30 cellular contexts compared by ENCODE assay signal in the genomic region with DNA sequence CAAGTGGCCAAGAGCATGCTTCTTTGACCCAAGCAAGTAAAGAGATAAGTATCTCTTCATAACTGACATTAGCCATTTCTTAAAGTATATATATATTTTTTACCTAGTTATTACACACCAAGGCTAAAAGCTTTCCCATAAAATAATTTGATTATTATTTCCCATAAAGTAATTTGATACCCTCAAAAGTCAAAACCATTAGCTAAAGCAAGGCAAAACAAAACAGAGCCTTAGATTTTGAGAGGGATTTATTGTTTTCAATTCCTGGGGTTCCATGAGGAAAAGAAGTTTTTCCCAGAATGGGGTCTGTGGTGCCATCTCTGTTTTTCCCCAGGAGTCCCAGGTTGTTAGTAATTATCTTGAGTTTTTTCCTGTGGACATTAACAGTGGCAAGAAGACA.
"Had no signal": no experiment of that assay in that cellular context is flagged by ENCODE, and none has a peak within 500 bp of the region (broad histone marks: within the 10 kb centered on the region; RNA-seq: fewer than 3 reads in every experiment).

No MANE protein-coding gene starts in this region.

- H3K36me3 ChIP-seq: adrenal gland, ascending aorta, brain microvascular endothelial cell, breast epithelium, cardiac muscle cell had no signal

- DNase-seq: activated effector memory CD4-positive, alpha-beta T cell treated with anti-CD3 and anti-CD28 coated beads, Interleukin-2, amount 50 U/mL, for 16 hours; activated effector memory CD4-positive, alpha-beta T cell treated with Interleukin-2 at 50 U/mL for 16 hours; activated gamma-delta T cell; activated gamma-delta T cell treated with Interleukin-2 at 50 U/mL for 16 hours; activated naive CD4-positive, alpha-beta T cell; activated naive CD4-positive, alpha-beta T cell treated with anti-CD3 and anti-CD28 coated beads for 36 hours; activated naive CD4-positive, alpha-beta T cell treated with anti-CD3 and anti-CD28 coated beads, Interleukin-2, amount 10 ng/mL, durations not matched to agents 7 days and 5 days; activated naive CD4-positive, alpha-beta T cell treated with anti-CD3 and anti-CD28 coated beads, Interleukin-2, amount 50 U/mL, for 16 hours; activated naive CD4-positive, alpha-beta T cell treated with Interleukin-2 at 50 U/mL for 16 hours; activated naive CD8-positive, alpha-beta T cell treated with anti-CD3 and anti-CD28 coated beads for 36 hours; activated naive CD8-positive, alpha-beta T cell treated with anti-CD3 and anti-CD28 coated beads, Interleukin-2, amount 10 ng/mL, durations not matched to agents 7 days and 5 days; activated naive CD8-positive, alpha-beta T cell treated with anti-CD3 and anti-CD28 coated beads, Interleukin-2, amount 50 U/mL, for 24 hours; activated T-cell treated with anti-CD3 and anti-CD28 coated beads, Interleukin-2, amount 50 U/mL, for 4 hours; activated T-cell treated with anti-CD3 and anti-CD28 coated beads, Interleukin-2, amount 50 U/mL, for 48 hours; activated T-cell treated with anti-CD3 and anti-CD28 coated beads, Interleukin-2, amount 50 U/mL, for 72 hours; adrenal gland; amniotic stem cell; amygdala; anterior cingulate cortex; aorta; body of pancreas; brain microvascular endothelial cell; caudate nucleus; central memory CD4-positive, alpha-beta T cell; cerebellar nuclear complex had no signal

- H3K4me3 ChIP-seq: adrenal gland, ascending aorta, body of pancreas, breast epithelium, cardiac muscle cell had no signal

- ATAC-seq: activated naive CD4-positive, alpha-beta T cell treated with anti-CD3 and anti-CD28 coated beads, Interleukin-2, amount 50 U/mL, for 72 hours; activated naive CD8-positive, alpha-beta T cell treated with anti-CD3 and anti-CD28 coated beads, Interleukin-2, amount 50 U/mL, for 24 hours; activated T-cell treated with anti-CD3 and anti-CD28 coated beads, Interleukin-2, amount 50 U/mL, for 4 hours; activated T-cell treated with anti-CD3 and anti-CD28 coated beads, Interleukin-2, amount 50 U/mL, for 72 hours; activated T-helper 17 cell treated with anti-CD3 and anti-CD28 coated beads, Interleukin-2, amount 50 U/mL, for 72 hours; body of pancreas had no signal

- H3K27ac ChIP-seq: adrenal gland, ascending aorta, body of pancreas, brain microvascular endothelial cell, breast epithelium, cardiac muscle cell had no signal

- H3K27me3 ChIP-seq: adrenal gland, ascending aorta, body of pancreas, brain microvascular endothelial cell, breast epithelium, cardiac muscle cell had no signal

- H3K4me1 ChIP-seq: adrenal gland, body of pancreas, breast epithelium had no signal
